Comparison of ENCODE assay signal across 8 cellular contexts in the genomic region with DNA sequence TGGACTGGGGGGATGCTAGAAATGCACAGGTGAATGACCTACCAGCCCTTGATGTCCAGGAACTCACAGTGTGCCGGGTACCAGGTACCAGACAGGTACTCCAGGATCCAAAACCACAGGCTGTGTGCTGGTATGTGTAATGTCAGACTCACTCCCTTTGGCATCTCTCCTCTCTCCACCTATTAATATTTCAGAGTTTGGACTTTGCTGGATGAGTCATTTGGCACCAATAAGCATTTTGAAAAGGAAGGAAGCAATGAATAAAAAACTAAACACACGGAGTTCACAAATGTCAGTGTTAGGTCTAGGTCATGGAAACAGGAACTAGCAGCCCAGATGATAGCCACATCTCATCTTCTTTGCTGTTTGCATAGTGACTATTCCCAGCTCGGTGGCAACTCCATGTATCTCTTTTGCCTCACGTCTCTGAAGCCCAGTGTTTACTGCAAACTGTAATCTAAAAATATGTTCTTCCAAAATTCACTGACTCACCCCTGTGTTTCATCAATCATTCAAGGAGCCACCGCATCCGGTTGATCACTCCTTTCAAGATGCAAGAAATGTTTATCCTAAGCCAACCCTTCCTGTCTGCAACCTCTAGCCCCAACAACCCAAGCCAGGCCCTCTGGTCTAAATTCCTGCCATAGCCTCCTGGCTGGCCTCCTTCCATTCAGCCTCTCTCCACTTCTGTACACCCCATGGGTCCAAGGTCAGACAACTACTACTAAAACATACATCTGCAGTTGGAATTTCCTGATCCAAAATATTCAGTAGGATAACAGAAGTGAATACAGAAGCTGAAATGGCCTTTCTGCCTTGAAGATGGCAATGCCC. TPM values are rescaled to one million over a fixed set of nuclear protein-coding genes. Genes with fewer than 3 reads are reported as not detected.
DNase-seq lines count a peak whose midpoint lies in the region; ATAC-seq and TF ChIP-seq lines count a peak whose summit lies in the region.

No MANE protein-coding gene starts in this region.

- H3K36me3 ChIP-seq in left ventricle myocardium inferior, result no peaks in the 10 kb centered on the region

- peak; percentile 68 for DNase-seq in AG09319 (ENCODE audit: extremely low read depth, low read depth)
- DNase-seq in HT1080 (ENCODE audit: low read depth), result peak; percentile 100
- peak; percentile 9 for DNase-seq in activated T-helper 1 cell treated with anti-CD3 and anti-CD28 coated beads, Interleukin-12 subunit alpha, Interleukin-12 subunit beta, Interleukin-2, Interleukin-4 antibody, amounts not matched to agents 30 ng/mL and 10 ng/mL and 1 ng/mL, durations not matched to agents 14 hours and 24 hours and 36 hours (ENCODE audit: low spot score)
- no peak for DNase-seq in left ventricle myocardium inferior
- no peak for DNase-seq in stimulated activated naive B cell treated with anti-CD40 and anti-IgM and Interleukin-4, amounts not matched to agents 10 μg/mL and 1 μg/mL and 100 μg/mL, for 72 hours
- no peak for DNase-seq in T-helper 9 cell

- peak overlapping the region; percentile 35 for H3K4me3 Mint-ChIP-seq in activated T-helper 1 cell treated with anti-CD3 and anti-CD28 coated beads, Interleukin-12 subunit alpha, Interleukin-12 subunit beta, Interleukin-2, Interleukin-4 antibody, amounts not matched to agents 30 ng/mL and 10 ng/mL and 1 ng/mL, durations not matched to agents 14 hours and 24 hours and 36 hours
- H3K4me3 Mint-ChIP-seq in stimulated activated naive B cell treated with anti-CD40 and anti-IgM and Interleukin-4, amounts not matched to agents 10 μg/mL and 1 μg/mL and 100 μg/mL, for 72 hours, result no peak overlapping the region

- no peaks in the 10 kb centered on the region for H3K9me3 ChIP-seq in left ventricle myocardium inferior (replicated peaks)

- intact Hi-C loops in activated T-helper 1 cell treated with anti-CD3 and anti-CD28 coated beads, Interleukin-12 subunit alpha, Interleukin-12 subunit beta, Interleukin-2, Interleukin-4 antibody, amounts not matched to agents 30 ng/mL and 10 ng/mL and 1 ng/mL, durations not matched to agents 14 hours and 24 hours and 36 hours (cut with micrococcal nuclease), result no loop called here
- intact Hi-C loops in left ventricle myocardium inferior (cut with micrococcal nuclease), result no loop called here

- no peaks in the 10 kb centered on the region for H3K9me3 Mint-ChIP-seq in activated T-helper 1 cell treated with anti-CD3 and anti-CD28 coated beads, Interleukin-12 subunit alpha, Interleukin-12 subunit beta, Interleukin-2, Interleukin-4 antibody, amounts not matched to agents 30 ng/mL and 10 ng/mL and 1 ng/mL, durations not matched to agents 14 hours and 24 hours and 36 hours
- no peaks in the 10 kb centered on the region for H3K9me3 Mint-ChIP-seq in stimulated activated naive B cell treated with anti-CD40 and anti-IgM and Interleukin-4, amounts not matched to agents 10 μg/mL and 1 μg/mL and 100 μg/mL, for 72 hours

- H3K4me3 ChIP-seq in left ventricle myocardium inferior, result no peak overlapping the region

- peak overlapping the region; percentile 66 for H3K27ac ChIP-seq in left ventricle myocardium inferior (replicated peaks)

- H3K4me1 Mint-ChIP-seq in activated T-helper 1 cell treated with anti-CD3 and anti-CD28 coated beads, Interleukin-12 subunit alpha, Interleukin-12 subunit beta, Interleukin-2, Interleukin-4 antibody, amounts not matched to agents 30 ng/mL and 10 ng/mL and 1 ng/mL, durations not matched to agents 14 hours and 24 hours and 36 hours (ENCODE audit: low read depth), result peaks cover 12% of the 10 kb centered on the region
- H3K4me1 Mint-ChIP-seq in stimulated activated naive B cell treated with anti-CD40 and anti-IgM and Interleukin-4, amounts not matched to agents 10 μg/mL and 1 μg/mL and 100 μg/mL, for 72 hours, result peaks cover 7 to 11% of the 10 kb centered on the region in 2 donors

- no peaks in the 10 kb centered on the region for H3K27me3 ChIP-seq in left ventricle myocardium inferior (ENCODE audit: low read depth)

- H3K4me1 ChIP-seq in left ventricle myocardium inferior, result peaks cover 77% of the 10 kb centered on the region

- peak overlapping the region; percentile 6 for H3K27ac Mint-ChIP-seq in activated T-helper 1 cell treated with anti-CD3 and anti-CD28 coated beads, Interleukin-12 subunit alpha, Interleukin-12 subunit beta, Interleukin-2, Interleukin-4 antibody, amounts not matched to agents 30 ng/mL and 10 ng/mL and 1 ng/mL, durations not matched to agents 14 hours and 24 hours and 36 hours
- H3K27ac Mint-ChIP-seq in stimulated activated naive B cell treated with anti-CD40 and anti-IgM and Interleukin-4, amounts not matched to agents 10 μg/mL and 1 μg/mL and 100 μg/mL, for 72 hours, result no peak overlapping the region

- no peaks in the 10 kb centered on the region for H3K36me3 Mint-ChIP-seq in activated T-helper 1 cell treated with anti-CD3 and anti-CD28 coated beads, Interleukin-12 subunit alpha, Interleukin-12 subunit beta, Interleukin-2, Interleukin-4 antibody, amounts not matched to agents 30 ng/mL and 10 ng/mL and 1 ng/mL, durations not matched to agents 14 hours and 24 hours and 36 hours (ENCODE audit: low read depth)
- no peaks in the 10 kb centered on the region for H3K36me3 Mint-ChIP-seq in stimulated activated naive B cell treated with anti-CD40 and anti-IgM and Interleukin-4, amounts not matched to agents 10 μg/mL and 1 μg/mL and 100 μg/mL, for 72 hours

- TF ChIP-seq CTCF in AG09319 (IDR thresholded peaks at IDR 0.05; ENCODE audit: low read depth, low read length), result no peak
- no peak for TF ChIP-seq CTCF in left ventricle myocardium inferior (IDR thresholded peaks at IDR 0.05; ENCODE audit: borderline replicate concordance)

- peak; percentile 78 to 88 for ATAC-seq in stimulated activated naive B cell treated with anti-CD40 and anti-IgM and Interleukin-4, amounts not matched to agents 10 μg/mL and 1 μg/mL and 100 μg/mL, for 72 hours (replicated peaks)
- ATAC-seq in GM21528 (IDR thresholded peaks at IDR 0.05; ENCODE audit: low FRiP score, unreplicated experiment), result no peak
- no peak for ATAC-seq in HG03159 (IDR thresholded peaks at IDR 0.05; ENCODE audit: unreplicated experiment)

- peaks cover 43% of the 10 kb centered on the region for H3K27me3 Mint-ChIP-seq in activated T-helper 1 cell treated with anti-CD3 and anti-CD28 coated beads, Interleukin-12 subunit alpha, Interleukin-12 subunit beta, Interleukin-2, Interleukin-4 antibody, amounts not matched to agents 30 ng/mL and 10 ng/mL and 1 ng/mL, durations not matched to agents 14 hours and 24 hours and 36 hours (ENCODE audit: insufficient read depth)
- H3K27me3 Mint-ChIP-seq in stimulated activated naive B cell treated with anti-CD40 and anti-IgM and Interleukin-4, amounts not matched to agents 10 μg/mL and 1 μg/mL and 100 μg/mL, for 72 hours, result peaks cover 25 to 28% of the 10 kb centered on the region in 2 donors

RNA-seq across cellular contexts. Expression of a gene that starts 8.4 kb away (rescaled TPM):
- 150 and 185 TPM in 2 replicates for total RNA-seq in HT1080 (2014; rRNA removed; shearing (Covaris generic))
- 230 and 272 TPM in 2 replicates for polyA plus RNA-seq in HT1080 (2015; cell fraction: cytosol; rRNA removed)
- polyA plus RNA-seq in HT1080 (2015; cell fraction: nucleus; rRNA removed), result 292 and 316 TPM in 2 replicates
- total RNA-seq in activated T-helper 1 cell treated with anti-CD3 and anti-CD28 coated beads, Interleukin-12 subunit alpha, Interleukin-12 subunit beta, Interleukin-2, Interleukin-4 antibody, amounts not matched to agents 30 ng/mL and 10 ng/mL and 1 ng/mL, durations not matched to agents 14 hours and 24 hours and 36 hours, result 2.2 and 3.1 TPM in 2 replicates
- 122 TPM for total RNA-seq in left ventricle myocardium inferior

RNA-seq across cellular contexts. Expression of a gene that starts 55.8 kb away (rescaled TPM):
- total RNA-seq in HT1080 (2014; rRNA removed; shearing (Covaris generic)), result 0.16 and 0.33 TPM in 2 replicates
- 0.94 and 1.1 TPM in 2 replicates for polyA plus RNA-seq in HT1080 (2015; cell fraction: cytosol; rRNA removed)
- polyA plus RNA-seq in HT1080 (2015; cell fraction: nucleus; rRNA removed), result 1.4 and 2.2 TPM in 2 replicates
- not detected in 2 replicates for total RNA-seq in activated T-helper 1 cell treated with anti-CD3 and anti-CD28 coated beads, Interleukin-12 subunit alpha, Interleukin-12 subunit beta, Interleukin-2, Interleukin-4 antibody, amounts not matched to agents 30 ng/mL and 10 ng/mL and 1 ng/mL, durations not matched to agents 14 hours and 24 hours and 36 hours
- 0.08 TPM for total RNA-seq in left ventricle myocardium inferior

Comparison
In these comparisons a context has a peak if more than half of its experiments do, and no peak if none do; other contexts are left out.
1. DNase-seq: peak in AG09319 (single experiment), HT1080 (single experiment) and activated T-helper 1 cell treated with anti-CD3 and anti-CD28 coated beads, Interleukin-12 subunit alpha, Interleukin-12 subunit beta, Interleukin-2, Interleukin-4 antibody, amounts not matched to agents 30 ng/mL and 10 ng/mL and 1 ng/mL, durations not matched to agents 14 hours and 24 hours and 36 hours (single experiment); none in left ventricle myocardium inferior (single experiment), stimulated activated naive B cell treated with anti-CD40 and anti-IgM and Interleukin-4, amounts not matched to agents 10 μg/mL and 1 μg/mL and 100 μg/mL, for 72 hours (single experiment) and T-helper 9 cell (single experiment).
2. ATAC-seq: peak in stimulated activated naive B cell treated with anti-CD40 and anti-IgM and Interleukin-4, amounts not matched to agents 10 μg/mL and 1 μg/mL and 100 μg/mL, for 72 hours (2 of 2); none in GM21528 (single experiment) and HG03159 (single experiment).
3. RNA of a gene that starts 8.4 kb away (total RNA-seq): 150 to 185 TPM in HT1080 and 122 TPM in left ventricle myocardium inferior (single experiment); 2.2 to 3.1 TPM in activated T-helper 1 cell treated with anti-CD3 and anti-CD28 coated beads, Interleukin-12 subunit alpha, Interleukin-12 subunit beta, Interleukin-2, Interleukin-4 antibody, amounts not matched to agents 30 ng/mL and 10 ng/mL and 1 ng/mL, durations not matched to agents 14 hours and 24 hours and 36 hours; every median in the first group is over 10 times any median in the second.